16 cellular contexts compared by ENCODE assay signal in the genomic region with DNA sequence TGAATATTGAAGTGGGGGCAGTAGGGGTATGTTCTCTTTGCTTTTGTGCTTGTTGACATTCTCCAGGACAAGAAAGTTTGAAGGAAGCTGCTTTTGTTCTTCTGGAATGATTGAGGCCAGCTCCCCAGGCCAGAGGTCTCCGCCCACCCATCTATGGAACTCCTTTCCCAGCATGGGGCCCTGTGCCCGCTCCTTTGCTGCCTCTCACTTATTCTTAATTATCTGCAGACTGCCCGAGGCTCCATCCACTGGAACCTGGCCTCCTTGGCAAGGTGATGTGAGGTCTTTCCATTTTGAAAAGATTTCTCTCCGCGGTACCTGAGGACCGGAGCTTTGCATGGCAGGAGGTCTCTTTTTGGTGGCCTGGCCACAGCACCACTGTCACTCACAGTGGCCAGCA. TPM values are rescaled to one million over a fixed set of nuclear protein-coding genes. Genes with fewer than 3 reads are reported as not detected.
DNase-seq lines count a peak whose midpoint lies in the region; ATAC-seq and TF ChIP-seq lines count a peak whose summit lies in the region.
"Had no signal": no experiment of that assay in that cellular context is flagged by ENCODE, and none has a peak within 500 bp of the region (broad histone marks: within the 10 kb centered on the region; RNA-seq: fewer than 3 reads in every experiment).

No MANE protein-coding gene starts in this region.

- H3K4me2 ChIP-seq in neuronal stem cell (ENCODE audit: insufficient read depth, low read length, poor library complexity, severe bottlenecking): no peak overlapping the region

- peak; percentile 65; the same call in 1 of the 2 replicates for ATAC-seq in WTC11
- ATAC-seq: GM12878 had no signal

- peak overlapping the region; percentile 31 for H3K18ac ChIP-seq in neuronal stem cell (ENCODE audit: low read length)

- H3K14ac ChIP-seq in neuronal stem cell (ENCODE audit: low read length): no peak overlapping the region

- no peak overlapping the region for H2BK15ac ChIP-seq in neuronal stem cell (ENCODE audit: low read length)

- H3K9me3 ChIP-seq in neuronal stem cell (replicated peaks in 1 of 2; ENCODE audit: control insufficient read depth in 2 of 2, insufficient read depth in 1 of 2, low read depth in 1 of 2, low read length in 2 of 2): peaks cover 0 to 2% of the 10 kb centered on the region in 2 donors
- no peaks in the 10 kb centered on the region for H3K9me3 ChIP-seq in stomach
- H3K9me3 ChIP-seq: HAP-1 had no signal

- no peak overlapping the region for H3K23ac ChIP-seq in neuronal stem cell (ENCODE audit: low read depth, low read length, poor library complexity)

- H4K91ac ChIP-seq in neuronal stem cell (ENCODE audit: low read depth, low read length, poor library complexity): no peak overlapping the region

- H2BK5ac ChIP-seq in neuronal stem cell (ENCODE audit: low read length): no peak overlapping the region

- CTCF ChIA-PET in WTC11 (lab: Charles Lee) (interaction anchor here (1.0 to 2.1 kb wide), 4 partner anchors 12 to 154 kb away, joined by 4 to 11 read pairs (median 6); no protein-coding TSS in a partner anchor), RWPE1 (lab: Yijun Ruan, JAX) (interaction anchor here (0.6 to 0.7 kb wide), 2 partner anchors 19 to 330 kb away, joined by 3 read pairs; no protein-coding TSS in a partner anchor)

- H3K79me1 ChIP-seq in neuronal stem cell (ENCODE audit: low read depth, low read length): no peaks in the 10 kb centered on the region

- no peak overlapping the region for H4K8ac ChIP-seq in neuronal stem cell (ENCODE audit: low read depth, low read length)

- H3K9ac ChIP-seq in neuronal stem cell (ENCODE audit: low read depth, low read length, poor library complexity): no peak overlapping the region

- H3K4me3 ChIP-seq in neuronal stem cell (ENCODE audit: low read length in 2 of 2) (no peak overlapping the region), stomach (no peak overlapping the region)
- H3K4me3 ChIP-seq: GM12878, HAP-1 had no signal

- no peak for TF ChIP-seq POLR2A in stomach (IDR thresholded peaks at IDR 0.05)

- H3K27ac ChIP-seq in neuronal stem cell (replicated peaks; ENCODE audit: low read length) (no peak overlapping the region), stomach (no peak overlapping the region), RWPE1 (no peak overlapping the region)

- TF ChIP-seq CTCF in WTC11 (IDR thresholded peaks at IDR 0.05) (no peak), stomach (IDR thresholded peaks at IDR 0.05) (no peak), HFFc6 (IDR thresholded peaks at IDR 0.05) (no peak), RWPE1 (conservative IDR thresholded peaks at IDR 0.05; ENCODE audit: low read depth) (no peak)

- no peak overlapping the region for H2AFZ ChIP-seq in neuronal stem cell (ENCODE audit: low read length)

- no peak for TF ChIP-seq EP300 in stomach (IDR thresholded peaks at IDR 0.05)

- H3K36me3 ChIP-seq in neuronal stem cell (replicated peaks in 1 of 2; ENCODE audit: control insufficient read depth in 2 of 2, insufficient read depth in 2 of 2, low read length in 2 of 2) (no peaks in the 10 kb centered on the region), stomach (no peaks in the 10 kb centered on the region)
- H3K36me3 ChIP-seq: HAP-1 had no signal

- WGBS in neuronal stem cell (ENCODE audit: extremely low coverage in 2 of 2, insufficient read length in 2 of 2, insufficient replicate concordance in 1 of 2), 2 donors: no CpG with 5 or more reads among the region's 6 CpGs
- 72 to 83% (median 77%) methylated on average over 6 of the region's 6 CpGs for WGBS in stomach, 5 donors

- H3K27me3 Mint-ChIP-seq in WTC11 (ENCODE audit: low read depth) (no peaks in the 10 kb centered on the region), HFFc6 (ENCODE audit: insufficient read depth) (peaks cover 12% of the 10 kb centered on the region)

- H3K27ac Mint-ChIP-seq in WTC11 (no peak overlapping the region), HFFc6 (no peak overlapping the region)
- H3K27ac Mint-ChIP-seq: CD4-positive, alpha-beta memory T cell had no signal

- H2AK5ac ChIP-seq in neuronal stem cell (ENCODE audit: low read depth, low read length): no peak overlapping the region

- H2BK120ac ChIP-seq in neuronal stem cell (ENCODE audit: low read depth, low read length): no peak overlapping the region

- H3K4me1 Mint-ChIP-seq in WTC11 (peaks cover 25% of the 10 kb centered on the region), HFFc6 (ENCODE audit: low read depth) (no peaks in the 10 kb centered on the region)
- H3K4me1 Mint-ChIP-seq: CD4-positive, alpha-beta memory T cell had no signal

- H3K4me1 ChIP-seq in neuronal stem cell (ENCODE audit: control insufficient read depth in 2 of 2, insufficient read depth in 1 of 2, low read depth in 1 of 2, low read length in 2 of 2) (peaks cover 4 to 7% of the 10 kb centered on the region in 2 donors), stomach (no peaks in the 10 kb centered on the region)
- H3K4me1 ChIP-seq: HAP-1 had no signal

- intact Hi-C loops in stomach (cut with DNase I; ENCODE audit: low total_unique reads): no loop called here

- H3K9me3 Mint-ChIP-seq in WTC11: 0 out of 2 replicates have a peak, but pooled peaks cover 3% of the 10 kb centered on the region
- peaks cover 4% of the 10 kb centered on the region; the same call in 1 of the 2 replicates for H3K9me3 Mint-ChIP-seq in HFFc6
- H3K9me3 Mint-ChIP-seq: CD4-positive, alpha-beta memory T cell had no signal

- no peak for DNase-seq in WTC11 (ENCODE audit: low spot score)
- DNase-seq in iPS-NIHi7 (ENCODE audit: extremely low spot score): peak; percentile 29
- no peak for DNase-seq in neuronal stem cell (ENCODE audit: low spot score)
- peak; percentile 11 for DNase-seq in retina
- DNase-seq in stomach: no peak
- DNase-seq in HFFc6: no peak
- no peak for DNase-seq in RWPE1 (ENCODE audit: low spot score)
- DNase-seq: C1 segment of cervical spinal cord; Calu3; CD4-positive, alpha-beta memory T cell; COR-L47; DND-41; GDM1; GOT3 had no signal

- POLR2A ChIA-PET in WTC11 (lab: Charles Lee) (no interaction called here), RWPE1 (lab: Yijun Ruan, JAX; ENCODE audit: low non-redundant PET) (no interaction called here)

- H3K36me3 Mint-ChIP-seq in WTC11 (no peaks in the 10 kb centered on the region), HFFc6 (ENCODE audit: low read depth) (no peaks in the 10 kb centered on the region)
- H3K36me3 Mint-ChIP-seq: CD4-positive, alpha-beta memory T cell had no signal

- H3K27me3 ChIP-seq in neuronal stem cell (ENCODE audit: control insufficient read depth in 3 of 3, insufficient read depth in 3 of 3, low read depth in 1 of 3, low read length in 3 of 3): peaks cover 0 to 14% (median 0%) of the 10 kb centered on the region in 3 experiments
- H3K27me3 ChIP-seq in stomach: peaks cover 0 to 24% (median 0%) of the 10 kb centered on the region in 3 donors

- H2BK12ac ChIP-seq in neuronal stem cell (ENCODE audit: low read length): no peak overlapping the region

- H3K4me3 Mint-ChIP-seq in WTC11: no peak overlapping the region
- H3K4me3 Mint-ChIP-seq in HFFc6: no peak overlapping the region
- H3K4me3 Mint-ChIP-seq: CD4-positive, alpha-beta memory T cell had no signal

- H3K4ac ChIP-seq in neuronal stem cell (ENCODE audit: low read length): no peak overlapping the region

TF ChIP-seq in WTC11, 78 proteins besides CTCF, POLR2A, EP300 and RAD21 (continues in another document):
- TF ChIP-seq MXD4 (CRISPR knock-in tag; IDR thresholded peaks at IDR 0.05; ENCODE audit: borderline replicate concordance) (no peak), IRF2 (CRISPR knock-in tag; IDR thresholded peaks at IDR 0.05; ENCODE audit: borderline replicate concordance, low read depth) (no peak), GRHL2 (CRISPR knock-in tag; IDR thresholded peaks at IDR 0.05; ENCODE audit: insufficient replicate concordance, severe bottlenecking) (no peak), ZNF532 (CRISPR knock-in tag; IDR thresholded peaks at IDR 0.05; ENCODE audit: borderline replicate concordance) (no peak), NFE2L1 (CRISPR knock-in tag; IDR thresholded peaks at IDR 0.05) (no peak), TCF7 (CRISPR knock-in tag; IDR thresholded peaks at IDR 0.05; ENCODE audit: low read depth) (no peak), ZNF138 (CRISPR knock-in tag; conservative IDR thresholded peaks at IDR 0.05) (no peak)

RNA-seq across cellular contexts. Expression of gene MKI67, which starts 39.3 kb away (rescaled TPM):
- 93.6 to 118 TPM (median 96.5 TPM) in 3 replicates for total RNA-seq in WTC11 (2021)
- 42.4 TPM for polyA plus RNA-seq in neuronal stem cell (2013, experiment 1 of 2)
- 41.6 TPM for polyA plus RNA-seq in neuronal stem cell (2013, experiment 2 of 2)
- total RNA-seq in stomach: 10 to 100 TPM in 3 of 5 donors, 1 to 10 TPM in 2; 5.9 to 60.8 (median 15.2) TPM
- polyA plus RNA-seq in stomach: 1 to 10 TPM in 2 of 3 donors, under 1 TPM in 1; 0.61 to 4.5 (median 2.3) TPM
- 10 to 100 TPM; 38.2 to 77.0 (median 70.0) TPM for total RNA-seq in HFFc6 (2021; fragmentation: NEBNext Ultra II Directional; extraction: Animal tissue kit (Norgen Biotek cat#: 25700))

Comparison
In these comparisons a context has a peak if more than half of its experiments do, and no peak if none do; other contexts are left out.
1. DNase-seq: peak in iPS-NIHi7 (single experiment) and retina (single experiment); none in WTC11 (single experiment), neuronal stem cell (single experiment), stomach (single experiment), HFFc6 (single experiment) and RWPE1 (single experiment).